ENCODE assay signal across 17 cellular contexts in genomic region chr17:4850236-4850635, GRCh38. TPM values are rescaled to one million over a fixed set of nuclear protein-coding genes. Genes with fewer than 3 reads are reported as not detected.
DNase-seq lines count a peak whose midpoint lies in the region; ATAC-seq and TF ChIP-seq lines count a peak whose summit lies in the region.
"Had no signal": no experiment of that assay in that cellular context is flagged by ENCODE, and none has a peak within 500 bp of the region (broad histone marks: within the 10 kb centered on the region; RNA-seq: fewer than 3 reads in every experiment).

No MANE protein-coding gene starts in this region.

- H3K27me3 Mint-ChIP-seq in Caco-2 (ENCODE audit: insufficient read depth, unreplicated experiment): no peaks in the 10 kb centered on the region
- H3K27me3 Mint-ChIP-seq: activated naive CD4-positive, alpha-beta T cell treated with anti-CD3 and anti-CD28 coated beads, Interleukin-2, amount 10 ng/mL, durations not matched to agents 7 days and 5 days; brain had no signal

- H3K4me1 ChIP-seq in Caco-2 (peaks cover 22% of the 10 kb centered on the region), esophagus squamous epithelium (peaks cover 48 to 94% (median 50%) of the 10 kb centered on the region in 3 donors)

- DNase-seq in Caco-2: no peak
- DNase-seq in RWPE1 (ENCODE audit: low spot score): peak; percentile 88
- no peak for DNase-seq in esophagus squamous epithelium (lab: John Stamatoyannopoulos, UW)
- DNase-seq in renal cortical epithelial cell (ENCODE audit: low read depth): peak; percentile 29
- DNase-seq in DMS53 (lab: John Stamatoyannopoulos, UW): no peak
- no peak for DNase-seq in NCI-H146 (lab: John Stamatoyannopoulos, UW)
- no peak for DNase-seq in NCI-H510A treated with DMSO at 0.1 percent for 48 hours (lab: John Stamatoyannopoulos, UW)
- DNase-seq: activated naive CD4-positive, alpha-beta T cell treated with anti-CD3 and anti-CD28 coated beads, Interleukin-2, amount 10 ng/mL, durations not matched to agents 7 days and 5 days; immature natural killer cell; NCI-H2029; NCI-H774; pancreas; RPMI8226 had no signal

- H3K27ac ChIP-seq in RWPE1 (peak overlapping the region; percentile 99), esophagus squamous epithelium (peak overlapping the region; percentile 85 to 93 (median 88))
- H3K27ac ChIP-seq: pancreas had no signal

- no TSS peak for BruUV-seq in Caco-2 (replicated peaks; lab: Mats Ljungman, UMichigan)

- no peak overlapping the region for H3K4me3 Mint-ChIP-seq in Caco-2 (ENCODE audit: unreplicated experiment)
- H3K4me3 Mint-ChIP-seq: activated naive CD4-positive, alpha-beta T cell treated with anti-CD3 and anti-CD28 coated beads, Interleukin-2, amount 10 ng/mL, durations not matched to agents 7 days and 5 days; brain had no signal

- CTCF ChIA-PET in Caco-2 (lab: Charles Lee) (no interaction called here), RWPE1 (lab: Yijun Ruan, JAX) (interaction anchor here (0.6 to 0.8 kb wide), 3 partner anchors 28 to 140 kb away, joined by 3 to 4 read pairs (median 3); no protein-coding TSS in a partner anchor)

- intact Hi-C loops in Caco-2 (cut with micrococcal nuclease; ENCODE audit: unreplicated experiment): no loop called here
- intact Hi-C loops in esophagus squamous epithelium (cut with DNase I): no loop called here

- H3K36me3 ChIP-seq in Caco-2 (ENCODE audit: control insufficient read depth, insufficient read depth, low read length) (no peaks in the 10 kb centered on the region), esophagus squamous epithelium (peaks cover 0 to 4% (median 0%) of the 10 kb centered on the region in 3 donors)
- H3K36me3 ChIP-seq: pancreas had no signal

- H3K4me1 Mint-ChIP-seq in Caco-2 (ENCODE audit: low read depth, unreplicated experiment): peaks cover 28% of the 10 kb centered on the region

- peaks cover 15% of the 10 kb centered on the region for H3K36me3 Mint-ChIP-seq in Caco-2 (ENCODE audit: insufficient read depth, unreplicated experiment)

- H3K27ac Mint-ChIP-seq in Caco-2 (ENCODE audit: unreplicated experiment): peak overlapping the region; percentile 33
- H3K27ac Mint-ChIP-seq: activated naive CD4-positive, alpha-beta T cell treated with anti-CD3 and anti-CD28 coated beads, Interleukin-2, amount 10 ng/mL, durations not matched to agents 7 days and 5 days had no signal

- no peaks in the 10 kb centered on the region for H3K27me3 ChIP-seq in Caco-2 (replicated peaks; ENCODE audit: control insufficient read depth, insufficient read depth, low read length)
- H3K27me3 ChIP-seq in esophagus squamous epithelium: no peaks in the 10 kb centered on the region
- H3K27me3 ChIP-seq: gastroesophageal sphincter, pancreas had no signal

- ATAC-seq in HG02759 (IDR thresholded peaks at IDR 0.05; ENCODE audit: unreplicated experiment): no peak
- ATAC-seq: gastroesophageal sphincter had no signal

- no peaks in the 10 kb centered on the region for H3K9me3 ChIP-seq in Caco-2
- no peaks in the 10 kb centered on the region for H3K9me3 ChIP-seq in esophagus squamous epithelium
- H3K9me3 ChIP-seq: gastroesophageal sphincter, pancreas had no signal

- H3K9me3 Mint-ChIP-seq in Caco-2 (ENCODE audit: unreplicated experiment): no peaks in the 10 kb centered on the region
- H3K9me3 Mint-ChIP-seq: brain had no signal

- 29 to 58% methylated on average over 2 of the region's 2 CpGs for WGBS in esophagus squamous epithelium, 2 donors

- POLR2A ChIA-PET in Caco-2 (lab: Charles Lee) (no interaction called here), RWPE1 (lab: Yijun Ruan, JAX; ENCODE audit: low non-redundant PET) (interaction anchor here (0.6 kb wide), 1 partner anchor 60 kb away, joined by 6 read pairs; no protein-coding TSS in a partner anchor)

- TF ChIP-seq CTCF in Caco-2 (IDR thresholded peaks at IDR 0.05; ENCODE audit: insufficient read depth in 1 of 2, low read depth in 1 of 2, low read length in 1 of 2, severe bottlenecking in 1 of 2, unreplicated experiment in 1 of 2): no peak
- TF ChIP-seq CTCF in RWPE1 (conservative IDR thresholded peaks at IDR 0.05; ENCODE audit: low read depth): no peak
- TF ChIP-seq CTCF in esophagus squamous epithelium (IDR thresholded peaks at IDR 0.05): no peak

- H3K4me3 ChIP-seq in Caco-2 (ENCODE audit: low read depth, low read length) (no peak overlapping the region), esophagus squamous epithelium (no peak overlapping the region)
- H3K4me3 ChIP-seq: gastroesophageal sphincter, pancreas had no signal

- TF ChIP-seq POLR2A in esophagus squamous epithelium (IDR thresholded peaks at IDR 0.05): no peak

RNA-seq across cellular contexts. Expression of gene MINK1, which starts 17.1 kb away (rescaled TPM):
- total RNA-seq in Caco-2 (2022) (47.7 and 49.4 TPM in 2 replicates), esophagus squamous epithelium (100 to 1,000 TPM in 3 of 4 donors, 10 to 100 TPM in 1; 50.1 to 156 (median 117) TPM), renal cortical epithelial cell (20.8 and 84.6 TPM in 2 replicates)

RNA-seq across cellular contexts. Expression of gene PLD2, which starts 43.3 kb away (rescaled TPM):
- 46.5 and 47.2 TPM in 2 replicates for total RNA-seq in Caco-2 (2022)
- total RNA-seq in esophagus squamous epithelium: 100 to 1,000 TPM in 1 of 4 donors, 10 to 100 TPM in 3; 38.7 to 114 (median 86.7) TPM
- 16.0 and 21.3 TPM in 2 replicates for total RNA-seq in renal cortical epithelial cell

RNA-seq across cellular contexts. Expression of gene C17orf107, which starts 49.1 kb away (rescaled TPM):
- 0.86 and 1.0 TPM in 2 replicates for total RNA-seq in Caco-2 (2022)
- total RNA-seq in esophagus squamous epithelium: 1 to 10 TPM in 1 of 4 donors, under 1 TPM in 3; 0.27 to 2.7 (median 0.92) TPM
- total RNA-seq in renal cortical epithelial cell: 1.7 and 4.2 TPM in 2 replicates
- total RNA-seq: G401 had no signal

RNA-seq across cellular contexts. Expression of gene CHRNE, which starts 52.7 kb away (rescaled TPM):
- total RNA-seq in Caco-2 (2022) (not detected in 2 replicates), esophagus squamous epithelium (under 1 TPM in 1 of 4 donors, not detected in 3; 0.57 TPM), renal cortical epithelial cell (0.25 and 0.35 TPM in 2 replicates)
- total RNA-seq: G401 had no signal

Comparison
In these comparisons a context has a peak if more than half of its experiments do, and no peak if none do; other contexts are left out.
1. DNase-seq: peak in RWPE1 (single experiment) and renal cortical epithelial cell (single experiment); none in Caco-2 (0 of 2), esophagus squamous epithelium (single experiment), DMS53 (single experiment), NCI-H146 (single experiment) and NCI-H510A treated with DMSO at 0.1 percent for 48 hours (single experiment).